In genomic region chr13:94176576-94176975, GRCh38 we compare ENCODE assay signal across 13 cellular contexts.
"Had no signal": no experiment of that assay in that cellular context is flagged by ENCODE, and none has a peak within 500 bp of the region (broad histone marks: within the 10 kb centered on the region; RNA-seq: fewer than 3 reads in every experiment).

No MANE protein-coding gene starts in this region.

- H3K27me3 ChIP-seq: ascending aorta, gastroesophageal sphincter, pancreas, sigmoid colon had no signal

- H3K9me3 ChIP-seq: ascending aorta, gastroesophageal sphincter, pancreas, sigmoid colon had no signal

- DNase-seq: activated CD4-positive, CD25-positive, alpha-beta regulatory T cell treated with anti-CD3 and anti-CD28 coated beads, Interleukin-2, amount 50 U/mL, for 72 hours; activated naive CD4-positive, alpha-beta T cell; activated naive CD8-positive, alpha-beta T cell treated with anti-CD3 and anti-CD28 coated beads, Interleukin-2, amount 50 U/mL, for 24 hours; pancreas; sigmoid colon; stimulated activated CD4-positive, alpha-beta T cell treated with anti-CD3 and anti-CD28 coated beads, Interleukin-12 subunit alpha, Interleukin-12 subunit beta, amount 100 ng/mL, for 4 hours; stimulated activated CD4-positive, alpha-beta T cell treated with anti-CD3 and anti-CD28 coated beads, Interleukin-2, amount 100 ng/mL, for 24 hours; T-helper 1 cell; T1000 had no signal

- H3K4me3 Mint-ChIP-seq: activated naive CD8-positive, alpha-beta T cell treated with anti-CD3 and anti-CD28 coated beads, Interleukin-2, amount 50 U/mL, for 24 hours; neural crest cell had no signal

- H3K36me3 ChIP-seq: ascending aorta, gastroesophageal sphincter, pancreas, sigmoid colon had no signal

- H3K9me3 Mint-ChIP-seq: activated naive CD8-positive, alpha-beta T cell treated with anti-CD3 and anti-CD28 coated beads, Interleukin-2, amount 50 U/mL, for 24 hours had no signal

- H3K4me1 ChIP-seq: ascending aorta, gastroesophageal sphincter had no signal

- H3K27me3 Mint-ChIP-seq: activated naive CD8-positive, alpha-beta T cell treated with anti-CD3 and anti-CD28 coated beads, Interleukin-2, amount 50 U/mL, for 24 hours had no signal

- H3K27ac Mint-ChIP-seq: activated naive CD8-positive, alpha-beta T cell treated with anti-CD3 and anti-CD28 coated beads, Interleukin-2, amount 50 U/mL, for 24 hours had no signal

- H3K4me3 ChIP-seq: ascending aorta, gastroesophageal sphincter, pancreas, sigmoid colon had no signal

- H3K4me1 Mint-ChIP-seq: neural crest cell had no signal

- H3K27ac ChIP-seq: ascending aorta, epithelial cell of prostate, gastroesophageal sphincter, pancreas, sigmoid colon had no signal

- ATAC-seq: activated naive CD8-positive, alpha-beta T cell treated with anti-CD3 and anti-CD28 coated beads, Interleukin-2, amount 50 U/mL, for 24 hours; gastroesophageal sphincter; pancreas had no signal
